ENCODE assay signal across 29 cellular contexts in the genomic region with DNA sequence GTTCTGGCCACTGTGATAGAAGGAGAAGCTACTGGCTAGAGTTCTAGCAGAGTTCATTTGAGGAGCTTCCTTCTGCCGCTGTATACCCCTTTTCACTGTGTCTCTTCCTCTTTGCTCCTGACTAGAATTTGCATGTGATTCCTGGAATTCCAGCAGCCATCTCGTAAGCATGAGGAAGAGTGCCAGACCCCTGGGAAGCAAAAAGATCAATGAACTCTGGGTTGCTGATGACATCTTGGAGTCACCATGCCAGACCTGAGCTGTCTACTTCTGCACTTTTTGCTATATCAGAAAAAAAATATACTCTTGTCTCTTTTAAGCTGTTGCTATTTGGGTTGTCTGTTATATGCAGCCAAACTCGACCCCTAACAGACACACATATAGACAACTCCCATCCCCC.
"Had no signal": no experiment of that assay in that cellular context is flagged by ENCODE, and none has a peak within 500 bp of the region (broad histone marks: within the 10 kb centered on the region; RNA-seq: fewer than 3 reads in every experiment).

No MANE protein-coding gene starts in this region.

- FAIRE-seq: small intestine, urothelium cell line had no signal

- H3K27ac Mint-ChIP-seq: natural killer cell; nephron; progenitor cell of endocrine pancreas; stimulated activated effector memory CD8-positive, alpha-beta T cell treated with anti-CD3 and anti-CD28 coated beads, Interleukin-12 subunit alpha, Interleukin-12 subunit beta, amount 100 ng/mL, for 72 hours; stimulated activated naive B cell treated with anti-CD40 and anti-IgM and Interleukin-4, amounts not matched to agents 10 μg/mL and 1 μg/mL and 100 μg/mL, for 72 hours; stimulated activated naive CD8-positive, alpha-beta T cell treated with anti-CD3 and anti-CD28 coated beads, Interleukin-15, Interleukin-2, amounts not matched to agents 100 ng/mL and 50 ng/mL, for 24 hours had no signal

- H3K4me3 ChIP-seq: ovary, psoas muscle, sigmoid colon, stomach, thoracic aorta, thyroid gland, tibial nerve, upper lobe of left lung, vagina had no signal

- H3K9me3 Mint-ChIP-seq: natural killer cell; nephron; stimulated activated effector memory CD8-positive, alpha-beta T cell treated with anti-CD3 and anti-CD28 coated beads, Interleukin-12 subunit alpha, Interleukin-12 subunit beta, amount 100 ng/mL, for 72 hours; stimulated activated naive CD8-positive, alpha-beta T cell treated with anti-CD3 and anti-CD28 coated beads, Interleukin-15, Interleukin-2, amounts not matched to agents 100 ng/mL and 50 ng/mL, for 24 hours had no signal

- H3K9me3 ChIP-seq: neutrophil, ovary, psoas muscle, right lobe of liver, sigmoid colon, stomach, thoracic aorta, thyroid gland, tibial nerve, upper lobe of left lung, vagina had no signal

- H3K4me1 ChIP-seq: parathyroid adenoma had no signal

- H2AFZ ChIP-seq: parathyroid adenoma had no signal

- ATAC-seq: natural killer cell; psoas muscle; right cardiac atrium; right lobe of liver; stimulated activated effector memory CD8-positive, alpha-beta T cell treated with anti-CD3 and anti-CD28 coated beads, Interleukin-12 subunit alpha, Interleukin-12 subunit beta, amount 100 ng/mL, for 72 hours; stimulated activated naive B cell treated with anti-CD40 and anti-IgM and Interleukin-4, amounts not matched to agents 10 μg/mL and 1 μg/mL and 100 μg/mL, for 72 hours had no signal

- H3K27ac ChIP-seq: neutrophil, ovary, parathyroid adenoma, sigmoid colon, stomach, thoracic aorta, thyroid gland, tibial nerve, upper lobe of left lung, vagina had no signal

- H3K9ac ChIP-seq: parathyroid adenoma had no signal

- H3K4me3 Mint-ChIP-seq: natural killer cell; nephron; stimulated activated effector memory CD8-positive, alpha-beta T cell treated with anti-CD3 and anti-CD28 coated beads, Interleukin-12 subunit alpha, Interleukin-12 subunit beta, amount 100 ng/mL, for 72 hours; stimulated activated naive B cell treated with anti-CD40 and anti-IgM and Interleukin-4, amounts not matched to agents 10 μg/mL and 1 μg/mL and 100 μg/mL, for 72 hours; stimulated activated naive CD8-positive, alpha-beta T cell treated with anti-CD3 and anti-CD28 coated beads, Interleukin-15, Interleukin-2, amounts not matched to agents 100 ng/mL and 50 ng/mL, for 24 hours had no signal

- DNase-seq: natural killer cell; occipital lobe; ovary; posterior cingulate gyrus; psoas muscle; right cardiac atrium; right lobe of liver; sigmoid colon; small intestine; stimulated activated CD4-positive, alpha-beta T cell treated with anti-CD3 and anti-CD28 coated beads, Interleukin-15, amount 100 ng/mL, for 24 hours; stimulated activated CD4-positive, alpha-beta T cell treated with anti-CD3 and anti-CD28 coated beads, Interleukin-2, amount 100 ng/mL, for 24 hours; stimulated activated CD4-positive, alpha-beta T cell treated with anti-CD3 and anti-CD28 coated beads, Interleukin-2, amount 100 ng/mL, for 48 hours; stimulated activated CD4-positive, alpha-beta T cell treated with anti-CD3 and anti-CD28 coated beads, Interleukin-4, amount 100 ng/mL, for 24 hours; stimulated activated naive B cell treated with anti-CD40 and anti-IgM and Interleukin-4, amounts not matched to agents 10 μg/mL and 1 μg/mL and 100 μg/mL, for 72 hours; stimulated activated naive CD4-positive, alpha-beta T cell treated with Interleukin-2 at 50 U/mL for 16 hours; stomach; thyroid gland; trophoblast cell; upper lobe of left lung had no signal

- H3K27me3 ChIP-seq: ovary, right lobe of liver, thyroid gland, vagina had no signal

- H3K79me2 ChIP-seq: parathyroid adenoma had no signal

- H3K36me3 ChIP-seq: neutrophil, ovary, right lobe of liver, sigmoid colon, stomach, thoracic aorta, thyroid gland, tibial nerve, upper lobe of left lung, vagina had no signal

- H3K36me3 Mint-ChIP-seq: natural killer cell; stimulated activated effector memory CD8-positive, alpha-beta T cell treated with anti-CD3 and anti-CD28 coated beads, Interleukin-12 subunit alpha, Interleukin-12 subunit beta, amount 100 ng/mL, for 72 hours; stimulated activated naive B cell treated with anti-CD40 and anti-IgM and Interleukin-4, amounts not matched to agents 10 μg/mL and 1 μg/mL and 100 μg/mL, for 72 hours had no signal
